12 cellular contexts compared by ENCODE assay signal in genomic region chr6:10595731-10596664, GRCh38.
A peak's percentile ranks its signal among the peaks of the same experiment; 100 is the strongest.
DNase-seq lines count a peak whose midpoint lies in the region; FAIRE-seq and TF ChIP-seq lines count a peak whose summit lies in the region.
"Had no signal": no experiment of that assay in that cellular context is flagged by ENCODE, and none has a peak within 500 bp of the region (broad histone marks: within the 10 kb centered on the region; RNA-seq: fewer than 3 reads in every experiment).

No MANE protein-coding gene starts in this region.

- no peak overlapping the region for H3K23ac ChIP-seq in mesendoderm (ENCODE audit: low read length)

- H3K36me3 ChIP-seq in mesendoderm (ENCODE audit: control insufficient read depth, insufficient read depth, low read length) (no peaks in the 10 kb centered on the region), ascending aorta (no peaks in the 10 kb centered on the region)
- H3K36me3 ChIP-seq: ovary had no signal

- peaks cover 45% of the 10 kb centered on the region for H3K79me2 ChIP-seq in mesendoderm (ENCODE audit: control insufficient read depth, insufficient read depth, low read length)

- H3K4me3 Mint-ChIP-seq in osteocyte (ENCODE audit: unreplicated experiment): no peak overlapping the region
- H3K4me3 Mint-ChIP-seq: T-helper 2 cell treated with Interferon-gamma antibody and Interleukin-4, amounts not matched to agents 5 μg/mL and 100 μg/mL, for 36 hours had no signal

- no peak overlapping the region for H3K4me2 ChIP-seq in mesendoderm (ENCODE audit: low read length)

- no peaks in the 10 kb centered on the region for H3K9me3 Mint-ChIP-seq in osteocyte (ENCODE audit: unreplicated experiment)
- H3K9me3 Mint-ChIP-seq: T-helper 2 cell treated with Interferon-gamma antibody and Interleukin-4, amounts not matched to agents 5 μg/mL and 100 μg/mL, for 36 hours had no signal

- H3K4me1 Mint-ChIP-seq in osteocyte (ENCODE audit: unreplicated experiment): no peaks in the 10 kb centered on the region

- H4K5ac ChIP-seq in mesendoderm (ENCODE audit: low read length): no peak overlapping the region

- TF ChIP-seq CTCF in osteocyte (IDR thresholded peaks at IDR 0.05) (no peak), ascending aorta (IDR thresholded peaks at IDR 0.05) (no peak)

- no peak overlapping the region for H4K8ac ChIP-seq in mesendoderm (ENCODE audit: low read depth, low read length)

- H3K4me3 ChIP-seq in mesendoderm (ENCODE audit: low read length) (no peak overlapping the region), ascending aorta (no peak overlapping the region)
- H3K4me3 ChIP-seq: ovary had no signal

- H3K4ac ChIP-seq in mesendoderm (ENCODE audit: low read depth, low read length): no peak overlapping the region

- H2BK5ac ChIP-seq in mesendoderm (ENCODE audit: low read length): no peak overlapping the region

- H3K27me3 Mint-ChIP-seq in osteocyte (ENCODE audit: unreplicated experiment): peaks cover 65% of the 10 kb centered on the region

- H3K4me1 ChIP-seq in mesendoderm (ENCODE audit: control insufficient read depth, low read depth, low read length) (peaks cover 12% of the 10 kb centered on the region), ascending aorta (no peaks in the 10 kb centered on the region)

- intact Hi-C loops in ascending aorta (cut with DNase I): no loop called here

- H3K27ac Mint-ChIP-seq in osteocyte (ENCODE audit: unreplicated experiment): no peak overlapping the region
- H3K27ac Mint-ChIP-seq: T-helper 2 cell treated with Interferon-gamma antibody and Interleukin-4, amounts not matched to agents 5 μg/mL and 100 μg/mL, for 36 hours had no signal

- H2AK5ac ChIP-seq in mesendoderm (ENCODE audit: low read length): no peak overlapping the region

- peak; percentile 64 for FAIRE-seq in GM19239 (lab: Jason Lieb, UNC)

- no CpG with 5 or more reads among the region's 11 CpGs for WGBS in mesendoderm (ENCODE audit: extremely low coverage, insufficient coverage, low lambda C conversion rate)

- no peaks in the 10 kb centered on the region for H3K36me3 Mint-ChIP-seq in osteocyte (ENCODE audit: unreplicated experiment)

- no peak overlapping the region for H2BK15ac ChIP-seq in mesendoderm (replicated peaks; ENCODE audit: low read depth)

- no peak overlapping the region for H2BK120ac ChIP-seq in mesendoderm (ENCODE audit: low read depth, low read length)

- no peaks in the 10 kb centered on the region for H3K9me3 ChIP-seq in ascending aorta
- H3K9me3 ChIP-seq: ovary had no signal

- no peak overlapping the region for H3K56ac ChIP-seq in mesendoderm (ENCODE audit: low read length)

- H3K18ac ChIP-seq in mesendoderm (ENCODE audit: low read length): peak overlapping the region; percentile 57

- H3K27me3 ChIP-seq in mesendoderm (ENCODE audit: insufficient read depth, low read length, poor library complexity) (no peaks in the 10 kb centered on the region), ascending aorta (no peaks in the 10 kb centered on the region)
- H3K27me3 ChIP-seq: ovary had no signal

- no peak overlapping the region for H3K27ac ChIP-seq in mesendoderm (ENCODE audit: low read depth, low read length)
- H3K27ac ChIP-seq in ascending aorta: no peak overlapping the region
- H3K27ac ChIP-seq: ovary had no signal

- no peak overlapping the region for H3K9ac ChIP-seq in mesendoderm (ENCODE audit: low read length)

- H3K79me1 ChIP-seq in mesendoderm (ENCODE audit: low read length): peaks cover 6% of the 10 kb centered on the region

- DNase-seq in GM19239 (ENCODE audit: insufficient read length, low spot score) (no peak), HK-2 (ENCODE audit: unreplicated experiment) (peak; percentile 38), RPMI8226 (peak; percentile 44), mesendoderm (peak; percentile 87), D341Med (ENCODE audit: low spot score) (no peak), middle frontal gyrus (ENCODE audit: extremely low spot score, low spot score) (no peak), osteocyte (ENCODE audit: extremely low spot score, unreplicated experiment) (no peak), ascending aorta (ENCODE audit: low spot score in 2 of 2) (no peak)
- DNase-seq: DMS79, NCI-H2081 treated with DMSO at 0.1 percent for 48 hours, ovary had no signal

Comparison
In these comparisons a context has a peak if more than half of its experiments do, and no peak if none do; other contexts are left out.
1. DNase-seq: peak in HK-2 (single experiment), RPMI8226 (single experiment) and mesendoderm (single experiment); none in GM19239 (single experiment), D341Med (single experiment), middle frontal gyrus (single experiment), osteocyte (single experiment) and ascending aorta (0 of 2).